In genomic region chr5:45385321-45386058, GRCh38 we compare ENCODE assay signal across 16 cellular contexts.
DNase-seq lines count a peak whose midpoint lies in the region; ATAC-seq, FAIRE-seq and TF ChIP-seq lines count a peak whose summit lies in the region.
"Had no signal": no experiment of that assay in that cellular context is flagged by ENCODE, and none has a peak within 500 bp of the region (broad histone marks: within the 10 kb centered on the region; RNA-seq: fewer than 3 reads in every experiment).

No MANE protein-coding gene starts in this region.

- no peak for TF ChIP-seq CTCF in PC-3 (conservative IDR thresholded peaks at IDR 0.05; ENCODE audit: low read depth, low read length)
- TF ChIP-seq CTCF in endothelial cell of umbilical vein (IDR thresholded peaks at IDR 0.05; ENCODE audit: extremely low read depth in 1 of 2, insufficient read depth in 1 of 2, low read depth in 1 of 2, low read length in 2 of 2), result no peak

- H3K4me1 ChIP-seq in PC-3 (ENCODE audit: insufficient read depth, low read length) (peaks cover 15% of the 10 kb centered on the region; the same call in 1 of the 2 replicates), endothelial cell of umbilical vein (ENCODE audit: control insufficient read depth, extremely low read depth, insufficient read depth, low read length) (peaks cover 29% of the 10 kb centered on the region)
- H3K4me1 ChIP-seq: pancreas, upper lobe of left lung had no signal

- FAIRE-seq in H54 (lab: Jason Lieb, UNC), result peak; percentile 99
- peak; percentile 85 for FAIRE-seq in endothelial cell of umbilical vein (lab: Jason Lieb, UNC)
- FAIRE-seq in frontal cortex (lab: Jason Lieb, UNC), result no peak
- FAIRE-seq: keratinocyte, pancreas had no signal

- H3K9ac ChIP-seq in PC-3 (ENCODE audit: low read length), result no peak overlapping the region
- peak overlapping the region; percentile 72 for H3K9ac ChIP-seq in endothelial cell of umbilical vein (replicated peaks; ENCODE audit: extremely low read depth, insufficient read depth, low read length)

- DNase-seq in H54 (ENCODE audit: insufficient read length, low spot score) (peak; percentile 19), PC-3 (peak; percentile 64), endothelial cell of umbilical vein (ENCODE audit: low read depth, low spot score) (peak; percentile 93), non-pigmented ciliary epithelial cell (ENCODE audit: low read depth) (peak; percentile 34), frontal cortex (ENCODE audit: low spot score in 2 of 2) (no peak), NCI-H1436 treated with DMSO at 0.1 percent for 48 hours (lab: John Stamatoyannopoulos, UW) (no peak)
- DNase-seq: activated CD4-positive, alpha-beta T cell treated with anti-CD3 and anti-CD28 coated beads, Interleukin-2, amount 10 ng/mL, durations not matched to agents 24 days and 14 days; activated naive CD4-positive, alpha-beta T cell treated with Interleukin-2 at 50 U/mL for 16 hours; dorsolateral prefrontal cortex; HFFc6; NCI-H2029; pancreas; upper lobe of left lung had no signal

- no peaks in the 10 kb centered on the region for H3K36me3 ChIP-seq in PC-3 (ENCODE audit: low read depth, low read length)
- H3K36me3 ChIP-seq in endothelial cell of umbilical vein (ENCODE audit: control insufficient read depth in 2 of 2, extremely low read depth in 1 of 2, insufficient read depth in 2 of 2, low read length in 2 of 2), result no peaks in the 10 kb centered on the region
- H3K36me3 ChIP-seq: pancreas, upper lobe of left lung had no signal

- no peak for TF ChIP-seq POLR2A in H54 (IDR thresholded peaks at IDR 0.05; ENCODE audit: low read depth, low read length)
- no peak for TF ChIP-seq POLR2A in endothelial cell of umbilical vein (IDR thresholded peaks at IDR 0.05; ENCODE audit: low read depth, low read length)

- intact Hi-C loops in PC-3 (cut with micrococcal nuclease), result no loop called here
- intact Hi-C loops in endothelial cell of umbilical vein (cut with micrococcal nuclease), result loop anchor here (1.0 kb wide), 2 partner anchors 9 to 510 kb away; no protein-coding TSS in a partner anchor

- H3K27ac ChIP-seq in PC-3 (ENCODE audit: low read length) (peak overlapping the region; percentile 67), endothelial cell of umbilical vein (ENCODE audit: insufficient read depth, low read depth, low read length) (peak overlapping the region; percentile 88)
- H3K27ac ChIP-seq: dorsolateral prefrontal cortex, HL-60, pancreas, upper lobe of left lung had no signal

- no peak overlapping the region for H3K4me3 ChIP-seq in PC-3 (ENCODE audit: low read length)
- H3K4me3 ChIP-seq in endothelial cell of umbilical vein (replicated peaks in 1 of 3; ENCODE audit: insufficient read depth in 1 of 3, low read depth in 1 of 3, low read length in 3 of 3), result peak overlapping the region in 2 of 3 experiments; percentile 8 to 15
- H3K4me3 ChIP-seq: dorsolateral prefrontal cortex, pancreas, upper lobe of left lung had no signal

- H3K9me2 ChIP-seq in PC-3 (replicated peaks; ENCODE audit: low read length), result no peaks in the 10 kb centered on the region

- H3F3A ChIP-seq in PC-3 (ENCODE audit: low read length, unreplicated experiment), result no peaks in the 10 kb centered on the region

- no peaks in the 10 kb centered on the region for H3K27me3 ChIP-seq in PC-3 (ENCODE audit: low read length)
- no peaks in the 10 kb centered on the region for H3K27me3 ChIP-seq in endothelial cell of umbilical vein (ENCODE audit: control insufficient read depth in 2 of 2, insufficient read depth in 2 of 2, low read length in 2 of 2)
- H3K27me3 ChIP-seq: dorsolateral prefrontal cortex, pancreas, upper lobe of left lung had no signal

- no peaks in the 10 kb centered on the region for H3K9me1 ChIP-seq in endothelial cell of umbilical vein (replicated peaks; ENCODE audit: control insufficient read depth, extremely low read depth, insufficient read depth, low read length)

- 0 out of 2 replicates have a peak, but pooled peaks cover 3% of the 10 kb centered on the region for H3K9me3 ChIP-seq in PC-3 (ENCODE audit: low read length)
- H3K9me3 ChIP-seq in endothelial cell of umbilical vein (replicated peaks; ENCODE audit: control insufficient read depth, insufficient read depth, low read length), result no peaks in the 10 kb centered on the region
- H3K9me3 ChIP-seq: pancreas, upper lobe of left lung had no signal

- no peaks in the 10 kb centered on the region for H3K79me2 ChIP-seq in PC-3 (ENCODE audit: low read length)
- H3K79me2 ChIP-seq in endothelial cell of umbilical vein (ENCODE audit: control insufficient read depth, insufficient read depth, low read length), result no peaks in the 10 kb centered on the region

- BruUV-seq in PC-3 (replicated peaks; lab: Mats Ljungman, UMichigan), result no TSS peak
- no TSS peak for BruUV-seq in endothelial cell of umbilical vein (replicated peaks; lab: Mats Ljungman, UMichigan)

- ATAC-seq in PC-3 (peak; percentile 99), GM21529 (IDR thresholded peaks at IDR 0.05; ENCODE audit: unreplicated experiment) (no peak)

- dilution Hi-C loops in endothelial cell of umbilical vein (cut with MboI; ENCODE audit: extremely low pct_ligation_motif_present, low sequenced_read_pairs), result no loop called here

- CTCF ChIA-PET in PC-3 (lab: Charles Lee) (no interaction called here), endothelial cell of umbilical vein (lab: Charles Lee) (interaction anchor here (0.7 to 3.1 kb wide), 7 partner anchors 9 to 306 kb away, joined by 3 to 10 read pairs (median 3); no protein-coding TSS in a partner anchor)

- POLR2A ChIA-PET in PC-3 (lab: Charles Lee; ENCODE audit: unreplicated experiment) (interaction anchor here (0.6 kb wide), 1 partner anchor 52 kb away, joined by 4 read pairs; no protein-coding TSS in a partner anchor), endothelial cell of umbilical vein (lab: Charles Lee) (no interaction called here)

- H4K20me1 ChIP-seq in PC-3 (ENCODE audit: low read length) (no peaks in the 10 kb centered on the region), endothelial cell of umbilical vein (replicated peaks; ENCODE audit: control insufficient read depth, extremely low read depth, insufficient read depth, low read length) (no peaks in the 10 kb centered on the region)

- H3K4me2 ChIP-seq in PC-3 (ENCODE audit: low read length) (peak overlapping the region; percentile 11; the same call in 1 of the 2 replicates), endothelial cell of umbilical vein (ENCODE audit: insufficient read depth, low read length) (peak overlapping the region; percentile 92)

- H2AFZ ChIP-seq in PC-3 (ENCODE audit: low read length) (0 out of 2 replicates have a peak overlapping the region, but pooled peaks have one; percentile 8), endothelial cell of umbilical vein (ENCODE audit: low read depth, low read length) (no peak overlapping the region)

TF ChIP-seq in endothelial cell of umbilical vein, 7 proteins besides CTCF, POLR2A, EP300 and RAD21:
- no peak for TF ChIP-seq MAX (IDR thresholded peaks at IDR 0.05; ENCODE audit: insufficient read depth, insufficient read length)
- TF ChIP-seq EZH2 (IDR thresholded peaks at IDR 0.05; ENCODE audit: borderline replicate concordance, low read depth, low read length, severe bottlenecking), result no peak
- peak; percentile 52 for TF ChIP-seq GATA2 (IDR thresholded peaks at IDR 0.05; ENCODE audit: insufficient read depth, insufficient read length, low read depth, low read length)
- TF ChIP-seq FOS (IDR thresholded peaks at IDR 0.05; ENCODE audit: borderline replicate concordance, insufficient read depth, low read length), result peak; percentile 81
- TF ChIP-seq MYC (IDR thresholded peaks at IDR 0.05; ENCODE audit: low read depth, low read length), result peak; percentile 21
- TF ChIP-seq JUN (IDR thresholded peaks at IDR 0.05; ENCODE audit: borderline replicate concordance, insufficient read depth, insufficient read length, low read depth), result peak; percentile 84
- TF ChIP-seq POLR2AphosphoS5 (IDR thresholded peaks at IDR 0.05; ENCODE audit: insufficient read depth, low read depth, low read length), result peak; percentile 51
TF ChIP-seq in endothelial cell of umbilical vein: peak in this region for 5.

Comparison
In these comparisons a context has a peak if more than half of its experiments do, and no peak if none do; other contexts are left out.
1. DNase-seq: peak in H54 (single experiment), PC-3 (single experiment), endothelial cell of umbilical vein (single experiment) and non-pigmented ciliary epithelial cell (single experiment); none in frontal cortex (0 of 2) and NCI-H1436 treated with DMSO at 0.1 percent for 48 hours (single experiment).